8 cellular contexts compared by ENCODE assay signal in genomic region chr5:50440651-50441478, GRCh38. TPM values are rescaled to one million over a fixed set of nuclear protein-coding genes. Genes with fewer than 3 reads are reported as not detected.
DNase-seq lines count a peak whose midpoint lies in the region; ATAC-seq and TF ChIP-seq lines count a peak whose summit lies in the region.

EMB (minus strand) TSS chr5:50441288; CDS start chr5:50441151, 137 bp downstream.

- peak; percentile 65 for ATAC-seq in HG02588 (IDR thresholded peaks at IDR 0.05; ENCODE audit: unreplicated experiment)
- peak; percentile 74 to 77 (median 76) for ATAC-seq in right lobe of liver

- intact Hi-C loops in right lobe of liver (cut with DNase I): no loop called here

- no peaks in the 10 kb centered on the region for H3K36me3 ChIP-seq in right lobe of liver

- H3K27ac ChIP-seq in right lobe of liver: peak within 1 kb of the TSS in 1 of 3 donors; percentile 47

- peak; percentile 57 for TF ChIP-seq CTCF in GM12874 (IDR thresholded peaks at IDR 0.05; ENCODE audit: insufficient read depth, low read depth, low read length)
- no peak for TF ChIP-seq CTCF in right lobe of liver (IDR thresholded peaks at IDR 0.05)

- peaks cover 0 to 8% of the 10 kb centered on the region in 2 donors for H3K27me3 ChIP-seq in right lobe of liver

- peak within 1 kb of the TSS; percentile 18 to 48 (median 18) for H3K4me3 ChIP-seq in right lobe of liver

- TF ChIP-seq POLR2A in right lobe of liver (IDR thresholded peaks at IDR 0.05): no peak

- no peaks in the 10 kb centered on the region for H3K4me1 ChIP-seq in right lobe of liver

- no peaks in the 10 kb centered on the region for H3K9me3 ChIP-seq in right lobe of liver

- 3% methylated on average over 24 of the region's 80 CpGs for WGBS in right lobe of liver (ENCODE audit: insufficient coverage, low coverage, low lambda C conversion rate, missing lambda C conversion rate)

- peak; percentile 56 for DNase-seq in NCI-H1105 treated with DMSO at 0.1 percent for 48 hours (lab: John Stamatoyannopoulos, UW)
- peak; percentile 61 for DNase-seq in activated CD4-positive, CD25-positive, alpha-beta regulatory T cell treated with anti-CD3 and anti-CD28 coated beads, Interleukin-2, amount 50 U/mL, for 16 hours (ENCODE audit: low read depth, low spot score)
- DNase-seq in cerebellar cortex (ENCODE audit: low spot score): peak; percentile 14
- DNase-seq in right lobe of liver: peak; percentile 61 to 71 (median 66)
- peak; percentile 64 to 81 (median 66) for DNase-seq in stimulated activated CD4-positive, alpha-beta T cell treated with anti-CD3 and anti-CD28 coated beads, TNF-alpha, amount 100 ng/mL, for 24 hours (ENCODE audit: low read depth in 3 of 3)
- no peak for DNase-seq in NCI-H82 treated with DMSO at 0.1 percent for 48 hours (lab: John Stamatoyannopoulos, UW; ENCODE audit: unreplicated experiment)

RNA-seq across cellular contexts. Expression of gene EMB, which starts in this region (rescaled TPM):
- 1 to 10 TPM in 4 of 6 experiments, under 1 TPM in 2; 0.74 to 3.0 (median 2.0) TPM for total RNA-seq in right lobe of liver
